Comparison of ENCODE assay signal across 18 cellular contexts in the genomic region with DNA sequence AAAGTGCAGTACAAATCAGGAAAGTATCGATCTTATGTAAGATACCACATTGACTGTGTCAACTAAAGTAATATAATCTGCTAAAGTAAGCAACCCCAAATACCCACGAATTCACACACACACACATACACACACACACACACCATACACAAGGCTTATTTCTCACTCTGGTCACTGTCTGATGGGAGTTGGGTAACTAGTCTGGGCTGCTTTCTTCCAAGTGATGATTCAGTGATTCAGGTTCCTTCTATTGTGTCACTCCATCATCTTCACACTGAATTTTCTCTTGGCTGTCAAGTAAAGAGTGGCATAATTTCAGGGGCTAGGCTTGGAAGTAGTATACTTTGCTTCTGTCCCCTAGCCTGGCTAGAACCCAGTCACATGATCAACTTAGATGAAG.
"Had no signal": no experiment of that assay in that cellular context is flagged by ENCODE, and none has a peak within 500 bp of the region (broad histone marks: within the 10 kb centered on the region; RNA-seq: fewer than 3 reads in every experiment).

No MANE protein-coding gene starts in this region.

- DNase-seq: activated CD4-positive, alpha-beta memory T cell treated with anti-CD3 and anti-CD28 coated beads for 36 hours; activated CD4-positive, alpha-beta T cell treated with anti-CD3 and anti-CD28 coated beads for 48 hours; activated effector memory CD4-positive, alpha-beta T cell treated with Interleukin-2 at 50 U/mL for 16 hours; activated naive CD4-positive, alpha-beta T cell treated with anti-CD3 and anti-CD28 coated beads for 36 hours; activated naive CD8-positive, alpha-beta T cell treated with anti-CD3 and anti-CD28 coated beads, Interleukin-2, amount 10 ng/mL, durations not matched to agents 7 days and 5 days; activated T-cell treated with anti-CD3 and anti-CD28 coated beads, Interleukin-2, amount 50 U/mL, for 72 hours; effector memory CD4-positive, alpha-beta T cell; esophagus squamous epithelium; heart right ventricle; left colon; nephron progenitor cell; posterior cingulate gyrus; stimulated activated CD4-positive, alpha-beta T cell treated with anti-CD3 and anti-CD28 coated beads, Interleukin-2, amount 100 ng/mL, for 48 hours; stimulated activated CD8-positive, alpha-beta memory T cell treated with anti-CD3 and anti-CD28 coated beads, Interleukin-4, amount 100 ng/mL, for 48 hours; stimulated activated naive B cell treated with anti-CD40 and anti-IgM and Interleukin-4, amounts not matched to agents 10 μg/mL and 1 μg/mL and 100 μg/mL, for 72 hours; upper lobe of left lung had no signal

- H3K36me3 ChIP-seq: esophagus squamous epithelium, heart right ventricle, upper lobe of left lung had no signal

- H3K27me3 ChIP-seq: esophagus squamous epithelium, heart right ventricle, upper lobe of left lung had no signal

- ATAC-seq: activated T-cell treated with anti-CD3 and anti-CD28 coated beads, Interleukin-2, amount 50 U/mL, for 72 hours had no signal

- H3K4me1 ChIP-seq: esophagus squamous epithelium, heart right ventricle, upper lobe of left lung had no signal

- H3K36me3 Mint-ChIP-seq: activated CD4-positive, alpha-beta memory T cell treated with anti-CD3 and anti-CD28 coated beads for 36 hours; activated naive CD8-positive, alpha-beta T cell treated with anti-CD3 and anti-CD28 coated beads, Interleukin-2, amount 10 ng/mL, durations not matched to agents 7 days and 5 days; stimulated activated naive B cell treated with anti-CD40 and anti-IgM and Interleukin-4, amounts not matched to agents 10 μg/mL and 1 μg/mL and 100 μg/mL, for 72 hours had no signal

- H3K4me1 Mint-ChIP-seq: stimulated activated naive B cell treated with anti-CD40 and anti-IgM and Interleukin-4, amounts not matched to agents 10 μg/mL and 1 μg/mL and 100 μg/mL, for 72 hours had no signal

- H3K4me3 Mint-ChIP-seq: activated CD4-positive, alpha-beta memory T cell treated with anti-CD3 and anti-CD28 coated beads for 36 hours; activated naive CD4-positive, alpha-beta T cell treated with anti-CD3 and anti-CD28 coated beads for 36 hours; activated naive CD8-positive, alpha-beta T cell treated with anti-CD3 and anti-CD28 coated beads, Interleukin-2, amount 10 ng/mL, durations not matched to agents 7 days and 5 days; activated T-cell treated with anti-CD3 and anti-CD28 coated beads, Interleukin-2, amount 50 U/mL, for 72 hours; nephron progenitor cell; stimulated activated naive B cell treated with anti-CD40 and anti-IgM and Interleukin-4, amounts not matched to agents 10 μg/mL and 1 μg/mL and 100 μg/mL, for 72 hours; T-helper 1 cell treated with Interleukin-12 subunit alpha and Interleukin-12 subunit beta and Interleukin-4 antibody, amounts not matched to agents 30 μg/mL and 1 μg/mL, for 36 hours had no signal

- H3K4me2 ChIP-seq: smooth muscle cell had no signal

- H3K27ac ChIP-seq: esophagus squamous epithelium, heart right ventricle, upper lobe of left lung had no signal

- H3K27ac Mint-ChIP-seq: activated CD4-positive, alpha-beta memory T cell treated with anti-CD3 and anti-CD28 coated beads for 36 hours; activated naive CD4-positive, alpha-beta T cell treated with anti-CD3 and anti-CD28 coated beads for 36 hours; activated naive CD8-positive, alpha-beta T cell treated with anti-CD3 and anti-CD28 coated beads, Interleukin-2, amount 10 ng/mL, durations not matched to agents 7 days and 5 days; activated T-cell treated with anti-CD3 and anti-CD28 coated beads, Interleukin-2, amount 50 U/mL, for 72 hours; nephron progenitor cell; stimulated activated naive B cell treated with anti-CD40 and anti-IgM and Interleukin-4, amounts not matched to agents 10 μg/mL and 1 μg/mL and 100 μg/mL, for 72 hours; T-helper 1 cell treated with Interleukin-12 subunit alpha and Interleukin-12 subunit beta and Interleukin-4 antibody, amounts not matched to agents 30 μg/mL and 1 μg/mL, for 36 hours had no signal

- H3K9me3 ChIP-seq: esophagus squamous epithelium, heart right ventricle, upper lobe of left lung had no signal

- H3K4me3 ChIP-seq: esophagus squamous epithelium, heart right ventricle, smooth muscle cell, upper lobe of left lung had no signal

- H3K9me3 Mint-ChIP-seq: activated CD4-positive, alpha-beta memory T cell treated with anti-CD3 and anti-CD28 coated beads for 36 hours; activated naive CD4-positive, alpha-beta T cell treated with anti-CD3 and anti-CD28 coated beads for 36 hours; activated naive CD8-positive, alpha-beta T cell treated with anti-CD3 and anti-CD28 coated beads, Interleukin-2, amount 10 ng/mL, durations not matched to agents 7 days and 5 days; activated T-cell treated with anti-CD3 and anti-CD28 coated beads, Interleukin-2, amount 50 U/mL, for 72 hours; nephron progenitor cell; stimulated activated naive B cell treated with anti-CD40 and anti-IgM and Interleukin-4, amounts not matched to agents 10 μg/mL and 1 μg/mL and 100 μg/mL, for 72 hours; T-helper 1 cell treated with Interleukin-12 subunit alpha and Interleukin-12 subunit beta and Interleukin-4 antibody, amounts not matched to agents 30 μg/mL and 1 μg/mL, for 36 hours had no signal
